In the genomic region with DNA sequence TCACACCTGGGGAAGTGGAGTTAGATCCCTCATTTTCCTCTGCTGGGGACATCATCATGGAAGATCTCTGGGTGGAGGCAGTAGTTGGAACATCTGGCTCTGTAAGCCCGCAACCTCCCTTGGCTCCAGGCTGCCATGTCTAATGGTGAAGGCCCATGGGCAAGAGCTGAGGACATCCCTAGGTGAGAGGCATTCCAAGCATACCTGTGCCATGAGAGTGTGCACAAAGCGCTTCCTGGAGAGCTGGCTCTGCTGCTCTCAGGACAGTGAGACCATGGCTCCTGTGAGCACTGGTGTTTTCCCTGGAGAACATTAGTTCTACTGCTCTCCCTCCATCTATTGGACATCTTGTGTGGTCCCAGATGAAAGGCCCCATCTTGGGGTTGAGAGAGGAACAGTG, we compare ENCODE assay signal across 10 cellular contexts. TPM values are rescaled to one million over a fixed set of nuclear protein-coding genes. Genes with fewer than 3 reads are reported as not detected.
DNase-seq lines count a peak whose midpoint lies in the region; FAIRE-seq and TF ChIP-seq lines count a peak whose summit lies in the region.
"Had no signal": no experiment of that assay in that cellular context is flagged by ENCODE, and none has a peak within 500 bp of the region (broad histone marks: within the 10 kb centered on the region; RNA-seq: fewer than 3 reads in every experiment).

No MANE protein-coding gene starts in this region.

- peak; percentile 96 for FAIRE-seq in bronchial epithelial cell (lab: Jason Lieb, UNC)
- FAIRE-seq in small intestine (lab: Jason Lieb, UNC): no peak

- H3K4me1 ChIP-seq in Caco-2 (peaks cover 12% of the 10 kb centered on the region), HUES48 (ENCODE audit: control insufficient read depth, insufficient read depth, low read length) (peaks cover 18% of the 10 kb centered on the region), neutrophil (ENCODE audit: control insufficient read depth in 1 of 2, insufficient read depth in 1 of 2, low read depth in 1 of 2, low read length in 1 of 2) (peaks cover 97 to 100% of the 10 kb centered on the region in 2 experiments), BE2C (no peaks in the 10 kb centered on the region; the same call in 1 of the 2 replicates), small intestine (ENCODE audit: control insufficient read depth in 2 of 2, insufficient read depth in 1 of 2, low read depth in 1 of 2, low read length in 1 of 2) (peaks cover 0 to 10% of the 10 kb centered on the region in 2 donors)

- peaks cover 18% of the 10 kb centered on the region for H3K36me3 Mint-ChIP-seq in Caco-2 (ENCODE audit: insufficient read depth, unreplicated experiment)
- H3K36me3 Mint-ChIP-seq: memory B cell had no signal

- DNase-seq in Caco-2: peak; percentile 25 to 65
- peak; percentile 78 for DNase-seq in bronchial epithelial cell (ENCODE audit: low read depth)
- no peak for DNase-seq in MG63
- DNase-seq in BE2C: no peak
- no peak for DNase-seq in small intestine
- DNase-seq: activated B cell treated with CpG ODN at 0.5 μM for 24 hours, NCI-H1694 had no signal

- WGBS in small intestine, 3 donors: 93 to 98% (median 98%) methylated on average over 2 of the region's 2 CpGs

- BruUV-seq in Caco-2 (replicated peaks; lab: Mats Ljungman, UMichigan): no TSS peak

- H3K36me3 ChIP-seq in Caco-2 (ENCODE audit: control insufficient read depth, insufficient read depth, low read length): no peaks in the 10 kb centered on the region; the same call in 1 of the 2 replicates
- peaks cover 6% of the 10 kb centered on the region; the same call in 1 of the 2 replicates for H3K36me3 ChIP-seq in HUES48 (ENCODE audit: control insufficient read depth, insufficient read depth, low read length)
- no peaks in the 10 kb centered on the region for H3K36me3 ChIP-seq in bronchial epithelial cell (ENCODE audit: control insufficient read depth, insufficient read depth, low read length)
- H3K36me3 ChIP-seq in neutrophil: peaks cover 16% of the 10 kb centered on the region
- no peaks in the 10 kb centered on the region; the same call in none of the 2 replicates for H3K36me3 ChIP-seq in MG63
- H3K36me3 ChIP-seq in BE2C: no peaks in the 10 kb centered on the region
- H3K36me3 ChIP-seq in small intestine (ENCODE audit: control insufficient read depth in 2 of 2, insufficient read depth in 2 of 2, low read length in 2 of 2): no peaks in the 10 kb centered on the region

- no peak for TF ChIP-seq CTCF in Caco-2 (IDR thresholded peaks at IDR 0.05; ENCODE audit: insufficient read depth in 1 of 2, low read depth in 1 of 2, low read length in 1 of 2, severe bottlenecking in 1 of 2, unreplicated experiment in 1 of 2)
- TF ChIP-seq CTCF in bronchial epithelial cell (IDR thresholded peaks at IDR 0.05; ENCODE audit: insufficient read depth, low read length, severe bottlenecking): no peak
- TF ChIP-seq CTCF in neutrophil (IDR thresholded peaks at IDR 0.05): no peak
- no peak for TF ChIP-seq CTCF in BE2C (IDR thresholded peaks at IDR 0.05; ENCODE audit: low read depth, low read length)

- no peaks in the 10 kb centered on the region for H3K27me3 Mint-ChIP-seq in Caco-2 (ENCODE audit: insufficient read depth, unreplicated experiment)
- H3K27me3 Mint-ChIP-seq: activated B cell treated with CpG ODN at 0.5 μM for 24 hours, memory B cell had no signal

- H3K4me1 Mint-ChIP-seq in Caco-2 (ENCODE audit: low read depth, unreplicated experiment): peaks cover 17% of the 10 kb centered on the region

- H3K27ac ChIP-seq in HUES48 (ENCODE audit: low read depth, low read length) (peak overlapping the region; percentile 73), neutrophil (peak overlapping the region; percentile 99), small intestine (ENCODE audit: low read depth in 1 of 2, low read length in 1 of 2) (peak overlapping the region in 1 of 2 donors; percentile 10)

- H3K27ac Mint-ChIP-seq in Caco-2 (ENCODE audit: unreplicated experiment): no peak overlapping the region

- H3K27me3 ChIP-seq in Caco-2 (replicated peaks; ENCODE audit: control insufficient read depth, insufficient read depth, low read length) (no peaks in the 10 kb centered on the region), HUES48 (ENCODE audit: control insufficient read depth, insufficient read depth, low read length) (no peaks in the 10 kb centered on the region), bronchial epithelial cell (ENCODE audit: control insufficient read depth, insufficient read depth, low read length) (no peaks in the 10 kb centered on the region), neutrophil (no peaks in the 10 kb centered on the region), MG63 (no peaks in the 10 kb centered on the region), BE2C (no peaks in the 10 kb centered on the region), small intestine (ENCODE audit: control insufficient read depth in 2 of 2, insufficient read depth in 2 of 2, low read length in 2 of 2) (no peaks in the 10 kb centered on the region)

- H3K4me3 Mint-ChIP-seq in Caco-2 (ENCODE audit: unreplicated experiment): no peak overlapping the region
- H3K4me3 Mint-ChIP-seq: activated B cell treated with CpG ODN at 0.5 μM for 24 hours had no signal

- POLR2A ChIA-PET in Caco-2 (lab: Charles Lee): interaction anchor here (1.0 kb wide), 1 partner anchor 56 kb away, joined by 3 read pairs; a partner anchor contains a TSS

- no peaks in the 10 kb centered on the region for H3K9me3 Mint-ChIP-seq in Caco-2 (ENCODE audit: unreplicated experiment)
- H3K9me3 Mint-ChIP-seq: activated B cell treated with CpG ODN at 0.5 μM for 24 hours, memory B cell had no signal

- no peaks in the 10 kb centered on the region for H3K9me3 ChIP-seq in Caco-2
- no peaks in the 10 kb centered on the region for H3K9me3 ChIP-seq in HUES48 (ENCODE audit: control insufficient read depth, insufficient read depth, low read length)
- no peaks in the 10 kb centered on the region for H3K9me3 ChIP-seq in neutrophil
- H3K9me3 ChIP-seq in MG63: no peaks in the 10 kb centered on the region
- no peaks in the 10 kb centered on the region for H3K9me3 ChIP-seq in BE2C
- no peaks in the 10 kb centered on the region for H3K9me3 ChIP-seq in small intestine (ENCODE audit: control insufficient read depth, low read depth)

- CTCF ChIA-PET in Caco-2 (lab: Charles Lee): interaction anchor here (1.3 kb wide), 1 partner anchor 8 kb away, joined by 6 read pairs; no protein-coding TSS in a partner anchor

- no peak overlapping the region for H3K4me3 ChIP-seq in Caco-2 (ENCODE audit: low read depth, low read length)
- no peak overlapping the region for H3K4me3 ChIP-seq in HUES48 (ENCODE audit: low read depth, low read length)
- H3K4me3 ChIP-seq in bronchial epithelial cell (ENCODE audit: low read depth, low read length): no peak overlapping the region
- peak overlapping the region in 1 of 2 experiments; percentile 32 for H3K4me3 ChIP-seq in neutrophil (ENCODE audit: low read depth in 1 of 2, low read length in 1 of 2)
- no peak overlapping the region for H3K4me3 ChIP-seq in MG63
- no peak overlapping the region for H3K4me3 ChIP-seq in BE2C (ENCODE audit: low read depth, low read length)
- H3K4me3 ChIP-seq in small intestine (ENCODE audit: low read depth in 1 of 2, low read length in 2 of 2): no peak overlapping the region

- no peak overlapping the region for H3K9ac ChIP-seq in HUES48 (ENCODE audit: low read depth, low read length)

- intact Hi-C loops in Caco-2 (cut with micrococcal nuclease; ENCODE audit: unreplicated experiment): no loop called here

RNA-seq across cellular contexts. Expression of a gene that starts 7.7 kb away (rescaled TPM):
- 40.1 and 43.5 TPM in 2 replicates for total RNA-seq in Caco-2 (2022)
- 42.9 and 47.1 TPM in 2 replicates for total RNA-seq in bronchial epithelial cell
- 23.7 and 33.4 TPM in 2 replicates for total RNA-seq in MG63 (2014; rRNA removed; shearing (Covaris generic); ENCODE audit: low replicate concordance)
- polyA plus RNA-seq in BE2C (2012; ENCODE audit: insufficient read depth, insufficient read length, low read depth): 21.5 TPM
- polyA plus RNA-seq in small intestine: 10 to 100 TPM; 28.2 to 34.4 (median 28.6) TPM

RNA-seq across cellular contexts. Expression of a gene that starts 13.1 kb away (rescaled TPM):
- 2.9 and 3.4 TPM in 2 replicates for total RNA-seq in Caco-2 (2022)
- 0.26 and 0.77 TPM in 2 replicates for total RNA-seq in bronchial epithelial cell
- total RNA-seq in MG63 (2014; rRNA removed; shearing (Covaris generic); ENCODE audit: low replicate concordance): 0.20 TPM in 1 of 2 replicates, not detected in the other
- polyA plus RNA-seq in BE2C (2012; ENCODE audit: insufficient read depth, insufficient read length, low read depth): 11.1 TPM
- 1 to 10 TPM; 4.8 to 7.8 (median 6.9) TPM for polyA plus RNA-seq in small intestine

RNA-seq across cellular contexts. Expression of a gene that starts 50.1 kb away (rescaled TPM):
- total RNA-seq in Caco-2 (2022): 0.05 and 0.09 TPM in 2 replicates
- under 0.01 and 0.26 TPM in 2 replicates for total RNA-seq in bronchial epithelial cell
- total RNA-seq in MG63 (2014; rRNA removed; shearing (Covaris generic); ENCODE audit: low replicate concordance): 0.26 TPM in 1 of 2 replicates, not detected in the other
- 0.12 TPM for polyA plus RNA-seq in BE2C (2012; ENCODE audit: insufficient read depth, insufficient read length, low read depth)
- polyA plus RNA-seq in small intestine: under 1 TPM in 1 of 3 donors, not detected in 2; 0.34 TPM

RNA-seq across cellular contexts. Expression of a gene that starts 55.3 kb away (rescaled TPM):
- total RNA-seq in Caco-2 (2022) (12.6 and 14.3 TPM in 2 replicates), bronchial epithelial cell (6.6 and 8.4 TPM in 2 replicates)
- 4.3 and 23.3 TPM in 2 replicates for total RNA-seq in MG63 (2014; rRNA removed; shearing (Covaris generic); ENCODE audit: low replicate concordance)
- polyA plus RNA-seq in BE2C (2012; ENCODE audit: insufficient read depth, insufficient read length, low read depth): 20.3 TPM
- polyA plus RNA-seq in small intestine: 10 to 100 TPM; 13.9 to 18.1 (median 13.9) TPM

RNA-seq across cellular contexts. Expression of a gene that starts 57.1 kb away (rescaled TPM):
- total RNA-seq in Caco-2 (2022) (1.6 and 2.1 TPM in 2 replicates), bronchial epithelial cell (1.2 and 3.2 TPM in 2 replicates)
- 5.0 and 20.1 TPM in 2 replicates for total RNA-seq in MG63 (2014; rRNA removed; shearing (Covaris generic); ENCODE audit: low replicate concordance)
- polyA plus RNA-seq in BE2C (2012; ENCODE audit: insufficient read depth, insufficient read length, low read depth): 4.3 TPM
- polyA plus RNA-seq in small intestine: 1 to 10 TPM; 1.1 to 3.9 (median 1.9) TPM

Comparison
In these comparisons a context has a peak if more than half of its experiments do, and no peak if none do; other contexts are left out.
1. DNase-seq: peak in Caco-2 (2 of 2) and bronchial epithelial cell (single experiment); none in MG63 (single experiment), BE2C (single experiment) and small intestine (single experiment).